ENCODE assay signal across 17 cellular contexts in the genomic region with DNA sequence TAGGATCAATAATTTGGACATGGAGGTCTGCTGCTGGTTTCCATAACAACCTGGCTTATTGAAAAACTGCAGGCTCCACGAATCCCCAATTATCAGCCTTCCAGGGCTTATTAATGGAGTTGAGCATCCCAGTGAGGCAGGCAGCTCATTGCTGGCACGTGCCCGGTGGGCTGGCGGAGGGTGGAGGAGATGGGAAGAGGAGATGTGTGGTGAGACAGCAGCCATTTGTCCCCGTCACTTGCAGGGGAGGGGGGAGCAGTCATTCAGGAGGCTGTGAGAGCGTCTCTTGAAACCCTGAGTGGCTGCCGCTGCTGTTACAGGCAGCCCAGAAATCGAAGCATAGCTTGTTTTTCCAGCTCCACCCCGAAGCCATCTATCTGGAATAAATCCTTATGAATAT.
DNase-seq lines count a peak whose midpoint lies in the region; ATAC-seq lines count a peak whose summit lies in the region.
"Had no signal": no experiment of that assay in that cellular context is flagged by ENCODE, and none has a peak within 500 bp of the region (broad histone marks: within the 10 kb centered on the region; RNA-seq: fewer than 3 reads in every experiment).

No MANE protein-coding gene starts in this region.

- DNase-seq in NCI-H1417 (lab: John Stamatoyannopoulos, UW) = peak; percentile 73 to 88 (median 82)
- no peak for DNase-seq in NCI-H1417 treated with DMSO at 0.1 percent for 48 hours (lab: John Stamatoyannopoulos, UW)
- peak; percentile 86 for DNase-seq in SK-N-DZ (ENCODE audit: low spot score)
- DNase-seq in head of caudate nucleus = peak; percentile 27 to 80 (median 58)
- DNase-seq in NCI-H446 treated with DMSO at 0.1 percent for 48 hours (lab: John Stamatoyannopoulos, UW) = no peak
- DNase-seq in CD1c-positive myeloid dendritic cell (ENCODE audit: extremely low spot score) = no peak
- DNase-seq in NCI-H1048 (lab: John Stamatoyannopoulos, UW) = no peak
- DNase-seq: 8988T; activated CD4-positive, alpha-beta T cell treated with anti-CD3 and anti-CD28 coated beads, Interleukin-2, amount 10 ng/mL, durations not matched to agents 7 days and 5 days; activated CD8-positive, alpha-beta memory T cell treated with anti-CD3 and anti-CD28 coated beads, Interleukin-2, amount 50 U/mL, for 4 hours; colonic mucosa; DMS 273 treated with DMSO at 0.1 percent for 48 hours; kidney glomerular epithelial cell; NCI-H2171 treated with DMSO at 0.1 percent for 48 hours; T-cell had no signal

- no peak for ATAC-seq in HG02852 (IDR thresholded peaks at IDR 0.05; ENCODE audit: unreplicated experiment)
- ATAC-seq: stimulated activated memory B cell treated with anti-CD40 and anti-IgM and Interleukin-4, amounts not matched to agents 10 μg/mL and 1 μg/mL and 100 μg/mL, for 72 hours; T-cell had no signal

- intact Hi-C loops in head of caudate nucleus (cut with DNase I) = loop anchor here (5.0 kb wide), 2 partner anchors 88 to 477 kb away; no protein-coding TSS in a partner anchor

Comparison
In these comparisons a context has a peak if more than half of its experiments do, and no peak if none do; other contexts are left out.
1. DNase-seq: peak in NCI-H1417 (3 of 3), SK-N-DZ (single experiment) and head of caudate nucleus (42 of 42); none in NCI-H1417 treated with DMSO at 0.1 percent for 48 hours (single experiment), NCI-H446 treated with DMSO at 0.1 percent for 48 hours (single experiment), CD1c-positive myeloid dendritic cell (single experiment) and NCI-H1048 (single experiment).